Comparison of ENCODE assay signal across 11 cellular contexts in genomic region chr6:69487688-69488087, GRCh38.
DNase-seq lines count a peak whose midpoint lies in the region; ATAC-seq and TF ChIP-seq lines count a peak whose summit lies in the region.
"Had no signal": no experiment of that assay in that cellular context is flagged by ENCODE, and none has a peak within 500 bp of the region (broad histone marks: within the 10 kb centered on the region; RNA-seq: fewer than 3 reads in every experiment).

No MANE protein-coding gene starts in this region.

- H3K27ac Mint-ChIP-seq in nephron progenitor cell: no peak overlapping the region
- H3K27ac Mint-ChIP-seq: activated naive CD8-positive, alpha-beta T cell treated with anti-CD3 and anti-CD28 coated beads, Interleukin-2, amount 10 ng/mL, durations not matched to agents 7 days and 5 days; T-helper 1 cell treated with Interleukin-12 subunit alpha and Interleukin-12 subunit beta and Interleukin-4 antibody, amounts not matched to agents 30 μg/mL and 1 μg/mL, for 36 hours had no signal

- no peak overlapping the region for H3K4me2 ChIP-seq in SU-DHL-6 (ENCODE audit: low read depth, low read length, poor library complexity, severe bottlenecking)

- peak; percentile 48 for TF ChIP-seq RAD21 in Ishikawa (IDR thresholded peaks at IDR 0.05; ENCODE audit: low read depth)

- H3K9me3 ChIP-seq in SU-DHL-6 (ENCODE audit: insufficient read depth, low read length): no peaks in the 10 kb centered on the region

- peaks cover 17% of the 10 kb centered on the region for H3K9me3 Mint-ChIP-seq in nephron progenitor cell

- no peaks in the 10 kb centered on the region for H3K9me2 ChIP-seq in SU-DHL-6 (replicated peaks; ENCODE audit: insufficient read depth, low read length)

- H3K27me3 Mint-ChIP-seq in nephron progenitor cell (ENCODE audit: low read depth, poor library complexity): no peaks in the 10 kb centered on the region
- H3K27me3 Mint-ChIP-seq: activated naive CD8-positive, alpha-beta T cell treated with anti-CD3 and anti-CD28 coated beads, Interleukin-2, amount 10 ng/mL, durations not matched to agents 7 days and 5 days had no signal

- H3K36me3 Mint-ChIP-seq in nephron progenitor cell (ENCODE audit: low read depth): no peaks in the 10 kb centered on the region
- H3K36me3 Mint-ChIP-seq: activated naive CD8-positive, alpha-beta T cell treated with anti-CD3 and anti-CD28 coated beads, Interleukin-2, amount 10 ng/mL, durations not matched to agents 7 days and 5 days had no signal

- no peak overlapping the region for H3K27ac ChIP-seq in SU-DHL-6 (ENCODE audit: low read depth, low read length)

- no peak overlapping the region for H3K9ac ChIP-seq in SU-DHL-6 (ENCODE audit: low read length)

- H3K79me2 ChIP-seq in SU-DHL-6 (ENCODE audit: insufficient read depth, low read length): no peaks in the 10 kb centered on the region

- H2AFZ ChIP-seq in SU-DHL-6 (ENCODE audit: low read depth, low read length, severe bottlenecking): no peak overlapping the region

- no peaks in the 10 kb centered on the region for H3K4me1 Mint-ChIP-seq in nephron progenitor cell
- H3K4me1 Mint-ChIP-seq: activated naive CD8-positive, alpha-beta T cell treated with anti-CD3 and anti-CD28 coated beads, Interleukin-2, amount 10 ng/mL, durations not matched to agents 7 days and 5 days had no signal

- DNase-seq in NCI-H2081 (lab: John Stamatoyannopoulos, UW) (peak; percentile 0 to 16), NCI-H2081 treated with DMSO at 0.1 percent for 48 hours (lab: John Stamatoyannopoulos, UW) (no peak), nephron progenitor cell (no peak), NCI-H1436 treated with DMSO at 0.1 percent for 48 hours (lab: John Stamatoyannopoulos, UW) (no peak)
- DNase-seq: activated CD8-positive, alpha-beta memory T cell treated with anti-CD3 and anti-CD28 coated beads for 24 hours; activated naive CD8-positive, alpha-beta T cell treated with anti-CD3 and anti-CD28 coated beads, Interleukin-2, amount 10 ng/mL, durations not matched to agents 7 days and 5 days had no signal

- ATAC-seq in GM21529 (IDR thresholded peaks at IDR 0.05; ENCODE audit: unreplicated experiment): no peak
- no peak for ATAC-seq in GM19035 (IDR thresholded peaks at IDR 0.05; ENCODE audit: unreplicated experiment)

- TF ChIP-seq EP300 in Ishikawa (IDR thresholded peaks at IDR 0.05; ENCODE audit: borderline replicate concordance): no peak

- H3K27me3 ChIP-seq in SU-DHL-6 (ENCODE audit: low read length): no peaks in the 10 kb centered on the region

- H3K36me3 ChIP-seq in SU-DHL-6 (ENCODE audit: low read length): no peaks in the 10 kb centered on the region

- TF ChIP-seq CTCF in SU-DHL-6 (IDR thresholded peaks at IDR 0.05; ENCODE audit: insufficient read depth, low read length, poor library complexity, severe bottlenecking): peak; percentile 34
- TF ChIP-seq CTCF in nephron progenitor cell (IDR thresholded peaks at IDR 0.05): peak; percentile 39

- H3K4me3 Mint-ChIP-seq in nephron progenitor cell: no peak overlapping the region
- H3K4me3 Mint-ChIP-seq: activated naive CD8-positive, alpha-beta T cell treated with anti-CD3 and anti-CD28 coated beads, Interleukin-2, amount 10 ng/mL, durations not matched to agents 7 days and 5 days; T-helper 1 cell treated with Interleukin-12 subunit alpha and Interleukin-12 subunit beta and Interleukin-4 antibody, amounts not matched to agents 30 μg/mL and 1 μg/mL, for 36 hours had no signal

- no peaks in the 10 kb centered on the region for H4K20me1 ChIP-seq in SU-DHL-6 (ENCODE audit: low read depth, low read length)

- no peak overlapping the region for H3K4me3 ChIP-seq in SU-DHL-6 (ENCODE audit: insufficient read depth, low read length, poor library complexity, severe bottlenecking)

- H3F3A ChIP-seq in SU-DHL-6 (ENCODE audit: insufficient read depth): no peaks in the 10 kb centered on the region

TF ChIP-seq in Ishikawa, 13 proteins besides CTCF, POLR2A, EP300 and RAD21:
- TF ChIP-seq MAX (IDR thresholded peaks at IDR 0.05) (no peak), TEAD4 (IDR thresholded peaks at IDR 0.05) (no peak), EGR1 (IDR thresholded peaks at IDR 0.05) (no peak), NFIC (IDR thresholded peaks at IDR 0.05) (no peak), CEBPB (IDR thresholded peaks at IDR 0.05) (no peak), TAF1 (IDR thresholded peaks at IDR 0.05; ENCODE audit: low read depth) (no peak), ZBTB7A (IDR thresholded peaks at IDR 0.05; ENCODE audit: low read depth) (no peak), CREB1 (IDR thresholded peaks at IDR 0.05; ENCODE audit: low read depth) (no peak), TCF12 (IDR thresholded peaks at IDR 0.05; ENCODE audit: low read depth) (no peak), FOXM1 (IDR thresholded peaks at IDR 0.05; ENCODE audit: borderline replicate concordance, low read depth) (no peak), REST (IDR thresholded peaks at IDR 0.05; ENCODE audit: low read depth) (no peak), USF1 (IDR thresholded peaks at IDR 0.05) (no peak), YY1 (IDR thresholded peaks at IDR 0.05; ENCODE audit: low read depth) (no peak)

Comparison
In these comparisons a context has a peak if more than half of its experiments do, and no peak if none do; other contexts are left out.
1. DNase-seq: peak in NCI-H2081 (2 of 2); none in NCI-H2081 treated with DMSO at 0.1 percent for 48 hours (single experiment), nephron progenitor cell (single experiment) and NCI-H1436 treated with DMSO at 0.1 percent for 48 hours (single experiment).